Comparison of ENCODE assay signal across 8 cellular contexts in genomic region chr10:119517235-119518141, GRCh38. TPM values are rescaled to one million over a fixed set of nuclear protein-coding genes. Genes with fewer than 3 reads are reported as not detected.
DNase-seq lines count a peak whose midpoint lies in the region; ATAC-seq and TF ChIP-seq lines count a peak whose summit lies in the region.

No MANE protein-coding gene starts in this region.

- no peaks in the 10 kb centered on the region for H3K9me3 ChIP-seq in KOPT-K1 (ENCODE audit: insufficient read depth, low read length, poor library complexity, severe bottlenecking)

- H3K27ac ChIP-seq in KOPT-K1 (ENCODE audit: low read depth, low read length, poor library complexity, severe bottlenecking) = peak overlapping the region; percentile 97

- DNase-seq in GDM1 (lab: John Stamatoyannopoulos, UW) (peak; percentile 79), glutamatergic neuron (no peak), NCI-H187 treated with DMSO at 0.1 percent for 48 hours (lab: John Stamatoyannopoulos, UW) (no peak), NCI-H1436 treated with DMSO at 0.1 percent for 48 hours (lab: John Stamatoyannopoulos, UW) (no peak)
- DNase-seq in activated CD4-positive, alpha-beta memory T cell treated with anti-CD3 and anti-CD28 coated beads, Interleukin-2, amount 10 ng/mL, durations not matched to agents 7 days and 5 days = peak; percentile 75

- H3K4me1 Mint-ChIP-seq in activated CD4-positive, alpha-beta memory T cell treated with anti-CD3 and anti-CD28 coated beads, Interleukin-2, amount 10 ng/mL, durations not matched to agents 7 days and 5 days = peaks cover 42% of the 10 kb centered on the region
- peaks cover 31% of the 10 kb centered on the region for H3K4me1 Mint-ChIP-seq in glutamatergic neuron (ENCODE audit: low read depth, unreplicated experiment)
- H3K4me1 Mint-ChIP-seq in stimulated activated memory B cell treated with anti-CD40 and anti-IgM and Interleukin-4, amounts not matched to agents 10 μg/mL and 1 μg/mL and 100 μg/mL, for 72 hours = peaks cover 44% of the 10 kb centered on the region

- ATAC-seq in GM21619 (IDR thresholded peaks at IDR 0.05; ENCODE audit: unreplicated experiment) = peak; percentile 52
- ATAC-seq in stimulated activated memory B cell treated with anti-CD40 and anti-IgM and Interleukin-4, amounts not matched to agents 10 μg/mL and 1 μg/mL and 100 μg/mL, for 72 hours = peak; percentile 89

- CTCF ChIA-PET in activated CD4-positive, alpha-beta memory T cell treated with anti-CD3 and anti-CD28 coated beads, Interleukin-2, amount 10 ng/mL, durations not matched to agents 7 days and 5 days (lab: Charles Lee) = interaction anchor here (0.6 to 5.0 kb wide), 9 partner anchors 9 to 318 kb away, joined by 3 to 35 read pairs (median 3); partner anchors contain the start of genes BAG3 and RGS10

- POLR2A ChIA-PET in activated CD4-positive, alpha-beta memory T cell treated with anti-CD3 and anti-CD28 coated beads, Interleukin-2, amount 10 ng/mL, durations not matched to agents 7 days and 5 days (lab: Charles Lee) = interaction anchor here (0.7 to 5.2 kb wide), 17 partner anchors 9 to 341 kb away, joined by 3 to 43 read pairs (median 4); partner anchors contain the start of genes BAG3, GRK5, INPP5F and RGS10

- peak overlapping the region; percentile 94 for H3K27ac Mint-ChIP-seq in activated CD4-positive, alpha-beta memory T cell treated with anti-CD3 and anti-CD28 coated beads, Interleukin-2, amount 10 ng/mL, durations not matched to agents 7 days and 5 days
- H3K27ac Mint-ChIP-seq in glutamatergic neuron (ENCODE audit: unreplicated experiment) = peak overlapping the region; percentile 38
- peak overlapping the region; percentile 93 for H3K27ac Mint-ChIP-seq in stimulated activated memory B cell treated with anti-CD40 and anti-IgM and Interleukin-4, amounts not matched to agents 10 μg/mL and 1 μg/mL and 100 μg/mL, for 72 hours

- H3K4me3 Mint-ChIP-seq in activated CD4-positive, alpha-beta memory T cell treated with anti-CD3 and anti-CD28 coated beads, Interleukin-2, amount 10 ng/mL, durations not matched to agents 7 days and 5 days = peak overlapping the region; percentile 60
- H3K4me3 Mint-ChIP-seq in glutamatergic neuron (ENCODE audit: unreplicated experiment) = peak overlapping the region; percentile 34
- H3K4me3 Mint-ChIP-seq in stimulated activated memory B cell treated with anti-CD40 and anti-IgM and Interleukin-4, amounts not matched to agents 10 μg/mL and 1 μg/mL and 100 μg/mL, for 72 hours = peak overlapping the region; percentile 64

- H3K36me3 ChIP-seq in KOPT-K1 (ENCODE audit: insufficient read depth, low read length) = peaks cover 61% of the 10 kb centered on the region

- TF ChIP-seq CTCF in glutamatergic neuron (IDR thresholded peaks at IDR 0.05; ENCODE audit: partially characterized antibody, unreplicated experiment) = no peak

- no peaks in the 10 kb centered on the region for H3K27me3 Mint-ChIP-seq in activated CD4-positive, alpha-beta memory T cell treated with anti-CD3 and anti-CD28 coated beads, Interleukin-2, amount 10 ng/mL, durations not matched to agents 7 days and 5 days
- peaks cover 14% of the 10 kb centered on the region for H3K27me3 Mint-ChIP-seq in glutamatergic neuron (ENCODE audit: unreplicated experiment)
- no peaks in the 10 kb centered on the region for H3K27me3 Mint-ChIP-seq in stimulated activated memory B cell treated with anti-CD40 and anti-IgM and Interleukin-4, amounts not matched to agents 10 μg/mL and 1 μg/mL and 100 μg/mL, for 72 hours

- peaks cover 55% of the 10 kb centered on the region for H3K36me3 Mint-ChIP-seq in activated CD4-positive, alpha-beta memory T cell treated with anti-CD3 and anti-CD28 coated beads, Interleukin-2, amount 10 ng/mL, durations not matched to agents 7 days and 5 days (ENCODE audit: low read depth)
- H3K36me3 Mint-ChIP-seq in glutamatergic neuron (ENCODE audit: unreplicated experiment) = peaks cover 9% of the 10 kb centered on the region
- H3K36me3 Mint-ChIP-seq in stimulated activated memory B cell treated with anti-CD40 and anti-IgM and Interleukin-4, amounts not matched to agents 10 μg/mL and 1 μg/mL and 100 μg/mL, for 72 hours = peaks cover 55% of the 10 kb centered on the region

- H3K9me3 Mint-ChIP-seq in activated CD4-positive, alpha-beta memory T cell treated with anti-CD3 and anti-CD28 coated beads, Interleukin-2, amount 10 ng/mL, durations not matched to agents 7 days and 5 days = no peaks in the 10 kb centered on the region
- peaks cover 9% of the 10 kb centered on the region for H3K9me3 Mint-ChIP-seq in glutamatergic neuron (ENCODE audit: unreplicated experiment)
- no peaks in the 10 kb centered on the region for H3K9me3 Mint-ChIP-seq in stimulated activated memory B cell treated with anti-CD40 and anti-IgM and Interleukin-4, amounts not matched to agents 10 μg/mL and 1 μg/mL and 100 μg/mL, for 72 hours

RNA-seq across cellular contexts. Expression of gene RGS10, which starts 25.0 kb away (rescaled TPM):
- total RNA-seq in activated CD4-positive, alpha-beta memory T cell treated with anti-CD3 and anti-CD28 coated beads, Interleukin-2, amount 10 ng/mL, durations not matched to agents 7 days and 5 days = 100 to 1,000 TPM; 137 to 140 TPM
- total RNA-seq in glutamatergic neuron (ENCODE audit: unreplicated experiment) = 311 TPM

Comparison
In these comparisons a context has a peak if more than half of its experiments do, and no peak if none do; other contexts are left out.
1. DNase-seq: peak in GDM1 (single experiment) and activated CD4-positive, alpha-beta memory T cell treated with anti-CD3 and anti-CD28 coated beads, Interleukin-2, amount 10 ng/mL, durations not matched to agents 7 days and 5 days (single experiment); none in glutamatergic neuron (single experiment), NCI-H187 treated with DMSO at 0.1 percent for 48 hours (single experiment) and NCI-H1436 treated with DMSO at 0.1 percent for 48 hours (single experiment).
2. H3K27ac Mint-ChIP-seq: peak in every context shown above with its lines; median percentile 94 in activated CD4-positive, alpha-beta memory T cell treated with anti-CD3 and anti-CD28 coated beads, Interleukin-2, amount 10 ng/mL, durations not matched to agents 7 days and 5 days; 93 in stimulated activated memory B cell treated with anti-CD40 and anti-IgM and Interleukin-4, amounts not matched to agents 10 μg/mL and 1 μg/mL and 100 μg/mL, for 72 hours; 38 in glutamatergic neuron.
3. Peak in every context shown above with its lines, with median percentiles within 50 percentile points of each other: H3K4me3 Mint-ChIP-seq.